9 cellular contexts compared by ENCODE assay signal in the genomic region with DNA sequence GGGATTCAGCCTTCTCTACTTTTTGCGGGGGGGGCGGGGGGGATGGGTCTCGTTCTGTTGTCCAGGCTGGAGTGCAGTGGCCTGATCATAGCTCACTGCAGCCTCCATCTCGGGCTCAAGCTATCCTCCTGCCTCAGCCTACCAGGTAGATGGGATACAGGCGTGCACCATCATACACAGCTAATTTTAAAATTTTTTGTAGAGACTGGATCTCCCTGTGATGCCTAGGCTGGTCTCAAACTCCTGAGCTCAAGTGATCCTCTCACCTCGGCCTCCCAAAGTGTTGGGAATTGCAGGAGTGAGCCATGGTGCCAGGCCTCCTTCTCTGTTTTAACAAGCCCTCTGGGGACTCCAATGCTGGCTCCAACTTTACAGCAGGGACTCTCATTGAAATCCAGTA. TPM values are rescaled to one million over a fixed set of nuclear protein-coding genes. Genes with fewer than 3 reads are reported as not detected.
DNase-seq lines count a peak whose midpoint lies in the region; ATAC-seq and TF ChIP-seq lines count a peak whose summit lies in the region.
"Had no signal": no experiment of that assay in that cellular context is flagged by ENCODE, and none has a peak within 500 bp of the region (broad histone marks: within the 10 kb centered on the region; RNA-seq: fewer than 3 reads in every experiment).

No MANE protein-coding gene starts in this region.

- no peak for ATAC-seq in CD4-positive, alpha-beta T cell (ENCODE audit: poor library complexity)
- no peak for ATAC-seq in GM19328 (IDR thresholded peaks at IDR 0.05; ENCODE audit: unreplicated experiment)
- no peak for ATAC-seq in HG03565 (IDR thresholded peaks at IDR 0.05; ENCODE audit: unreplicated experiment)

- H3K27ac Mint-ChIP-seq in CD4-positive, alpha-beta T cell, result peak overlapping the region; percentile 61
- no peak overlapping the region for H3K27ac Mint-ChIP-seq in chondrocyte (ENCODE audit: unreplicated experiment)

- no peak for TF ChIP-seq EP300 in neural cell (conservative IDR thresholded peaks at IDR 0.05; ENCODE audit: poor library complexity, severe bottlenecking)

- H3K36me3 ChIP-seq in HUES6 (ENCODE audit: control insufficient read depth, insufficient read depth, low read length) (peaks cover 18% of the 10 kb centered on the region), neural cell (ENCODE audit: insufficient read depth, low read length) (no peaks in the 10 kb centered on the region)

- no peaks in the 10 kb centered on the region for H3F3A ChIP-seq in neural cell (ENCODE audit: insufficient read depth, low read length, poor library complexity, severe bottlenecking)

- peak overlapping the region; percentile 71 for H3K4me3 ChIP-seq in HUES6 (ENCODE audit: low read depth, low read length)
- H3K4me3 ChIP-seq in neural cell (ENCODE audit: low read length), result peak overlapping the region; percentile 92

- H3K79me2 ChIP-seq in neural cell (replicated peaks; ENCODE audit: insufficient read depth, low read length), result peaks cover 6% of the 10 kb centered on the region

- H2AFZ ChIP-seq in neural cell (ENCODE audit: low read depth, low read length), result no peak overlapping the region

- H3K36me3 Mint-ChIP-seq in CD4-positive, alpha-beta T cell (ENCODE audit: low read depth), result peaks cover 70% of the 10 kb centered on the region
- H3K36me3 Mint-ChIP-seq in chondrocyte (ENCODE audit: low read depth), result peaks cover 13% of the 10 kb centered on the region

- peaks cover 4% of the 10 kb centered on the region; the same call in 1 of the 2 replicates for H3K4me1 ChIP-seq in HUES6 (ENCODE audit: control insufficient read depth, insufficient read depth, low read length)

- POLR2A ChIA-PET in CD4-positive, alpha-beta T cell (lab: Charles Lee), result interaction anchor here (1.4 to 3.7 kb wide), 3 partner anchors 33 to 49 kb away, joined by 3 to 46 read pairs (median 6); a partner anchor contains a TSS

- no peak overlapping the region for H3K27ac ChIP-seq in CD4-positive, alpha-beta T cell (ENCODE audit: low read depth, low read length)
- H3K27ac ChIP-seq in HUES6 (ENCODE audit: low read depth, low read length) (no peak overlapping the region), neural cell (ENCODE audit: low read length) (no peak overlapping the region)

- CTCF ChIA-PET in CD4-positive, alpha-beta T cell (lab: Charles Lee), result no interaction called here

- DNase-seq in CD4-positive, alpha-beta T cell, result no peak
- DNase-seq in chondrocyte (ENCODE audit: low spot score) (no peak), NCI-H2081 (lab: John Stamatoyannopoulos, UW) (no peak), pons (ENCODE audit: low spot score) (no peak)

- H3K9me3 Mint-ChIP-seq in CD4-positive, alpha-beta T cell, result peaks cover 23% of the 10 kb centered on the region
- H3K9me3 Mint-ChIP-seq in chondrocyte (ENCODE audit: low read depth), result peaks cover 16% of the 10 kb centered on the region

- peaks cover 40% of the 10 kb centered on the region for H3K9me3 ChIP-seq in CD4-positive, alpha-beta T cell (ENCODE audit: control insufficient read depth, low read length)
- peaks cover 56% of the 10 kb centered on the region for H3K9me3 ChIP-seq in HUES6 (ENCODE audit: control insufficient read depth, insufficient read depth, low read depth, low read length)
- no peaks in the 10 kb centered on the region for H3K9me3 ChIP-seq in neural cell (ENCODE audit: low read length)
- H3K9me3 ChIP-seq: SK-N-SH had no signal

- peak overlapping the region; percentile 83 for H3K4me3 Mint-ChIP-seq in CD4-positive, alpha-beta T cell
- peak overlapping the region; percentile 28 for H3K4me3 Mint-ChIP-seq in chondrocyte (ENCODE audit: unreplicated experiment)

- peaks cover 29% of the 10 kb centered on the region for H3K4me1 Mint-ChIP-seq in CD4-positive, alpha-beta T cell (ENCODE audit: low read depth)
- H3K4me1 Mint-ChIP-seq in chondrocyte (ENCODE audit: low read depth), result peaks cover 17% of the 10 kb centered on the region

- no peaks in the 10 kb centered on the region for H3K9me2 ChIP-seq in neural cell (ENCODE audit: insufficient read depth, low read length)
- H3K9me2 ChIP-seq: SK-N-SH had no signal

- H3K27me3 ChIP-seq in CD4-positive, alpha-beta T cell (ENCODE audit: control insufficient read depth, insufficient read depth, low read length), result no peaks in the 10 kb centered on the region
- H3K27me3 ChIP-seq in HUES6 (ENCODE audit: control insufficient read depth, insufficient read depth, low read length) (peaks cover 3% of the 10 kb centered on the region; the same call in 1 of the 2 replicates), neural cell (ENCODE audit: insufficient read depth, low read depth, low read length) (no peaks in the 10 kb centered on the region)

- H3K4me2 ChIP-seq in neural cell (ENCODE audit: low read length), result no peak overlapping the region

- H3K9ac ChIP-seq in HUES6 (ENCODE audit: low read length) (no peak overlapping the region), neural cell (ENCODE audit: low read length) (peak overlapping the region; percentile 72)

- H4K20me1 ChIP-seq in neural cell (ENCODE audit: insufficient read depth), result no peaks in the 10 kb centered on the region

- no peaks in the 10 kb centered on the region for H3K27me3 Mint-ChIP-seq in CD4-positive, alpha-beta T cell
- H3K27me3 Mint-ChIP-seq in chondrocyte (ENCODE audit: low read depth), result peaks cover 4% of the 10 kb centered on the region

- intact Hi-C loops in CD4-positive, alpha-beta T cell (cut with DNase I, micrococcal nuclease), result loop anchor here in 1 of 2 experiments (5.0 kb wide), 1 partner anchor 192 kb away; a partner anchor contains a TSS

- no peak for TF ChIP-seq RAD21 in neural cell (conservative IDR thresholded peaks at IDR 0.05)

- TF ChIP-seq CTCF in CD4-positive, alpha-beta T cell (IDR thresholded peaks at IDR 0.05), result no peak
- TF ChIP-seq CTCF in chondrocyte (IDR thresholded peaks at IDR 0.05), result no peak
- no peak for TF ChIP-seq CTCF in neural cell (IDR thresholded peaks at IDR 0.05; ENCODE audit: poor library complexity, severe bottlenecking)

TF ChIP-seq in neural cell, 6 proteins besides CTCF, POLR2A, EP300 and RAD21:
- TF ChIP-seq SMC3 (conservative IDR thresholded peaks at IDR 0.05; ENCODE audit: poor library complexity), result no peak

RNA-seq across cellular contexts. Expression of a gene that starts 0.6 kb away (rescaled TPM):
- 1 to 10 TPM; 6.8 to 8.9 TPM for total RNA-seq in CD4-positive, alpha-beta T cell
- total RNA-seq in chondrocyte, result 3.1 to 4.1 TPM (median 3.2 TPM) in 3 replicates
- polyA plus RNA-seq in neural cell, result 3.7 and 5.7 TPM in 2 replicates
- 19.0 and 19.9 TPM in 2 replicates for polyA minus RNA-seq in neural cell

RNA-seq across cellular contexts. Expression of a gene that starts 35.5 kb away (rescaled TPM):
- total RNA-seq in CD4-positive, alpha-beta T cell, result 100 to 1,000 TPM; 221 to 229 TPM
- 58.4 to 67.9 TPM (median 65.8 TPM) in 3 replicates for total RNA-seq in chondrocyte
- polyA plus RNA-seq in neural cell, result 19.0 and 25.8 TPM in 2 replicates
- 40.2 and 45.1 TPM in 2 replicates for polyA minus RNA-seq in neural cell

RNA-seq across cellular contexts. Expression of a gene that starts 37.9 kb away (rescaled TPM):
- total RNA-seq in CD4-positive, alpha-beta T cell, result 1 to 10 TPM in 1 of 2 experiments, under 1 TPM in 1; 0.84 to 1.1 TPM
- 2.8 to 3.9 TPM (median 3.7 TPM) in 3 replicates for total RNA-seq in chondrocyte
- 16.3 and 17.6 TPM in 2 replicates for polyA plus RNA-seq in neural cell
- polyA minus RNA-seq in neural cell, result 16.6 and 17.4 TPM in 2 replicates
